In the genomic region with DNA sequence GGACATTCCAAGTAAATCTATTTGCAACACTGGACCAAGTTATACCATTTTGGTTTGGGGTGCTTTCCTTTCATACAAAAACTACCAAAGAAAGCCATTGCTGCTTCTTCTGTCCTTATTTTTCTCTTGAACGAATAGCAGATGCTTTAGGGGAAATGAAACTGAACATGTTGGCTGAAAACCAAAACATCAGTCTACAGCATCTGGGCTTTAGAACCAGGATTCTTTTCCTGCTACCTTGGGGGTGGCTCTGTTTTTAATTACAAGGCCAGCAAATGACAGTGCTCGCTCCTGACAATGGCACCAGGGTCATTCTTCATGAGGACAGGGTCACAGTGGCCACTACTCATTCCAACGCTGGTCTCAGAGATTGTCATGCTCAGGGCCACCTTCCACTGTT, we compare ENCODE assay signal across 18 cellular contexts.
"Had no signal": no experiment of that assay in that cellular context is flagged by ENCODE, and none has a peak within 500 bp of the region (broad histone marks: within the 10 kb centered on the region; RNA-seq: fewer than 3 reads in every experiment).

No MANE protein-coding gene starts in this region.

- H3K9me3 Mint-ChIP-seq: activated CD4-positive, alpha-beta T cell treated with anti-CD3 and anti-CD28 coated beads, Interleukin-2, amount 10 ng/mL, durations not matched to agents 7 days and 5 days; central memory CD8-positive, alpha-beta T cell had no signal

- DNase-seq: activated CD4-positive, alpha-beta T cell treated with anti-CD3 and anti-CD28 coated beads, Interleukin-2, amount 10 ng/mL, durations not matched to agents 7 days and 5 days; activated CD4-positive, CD25-positive, alpha-beta regulatory T cell; activated CD8-positive, alpha-beta memory T cell treated with anti-CD3 and anti-CD28 coated beads, Interleukin-2, amount 50 U/mL, for 48 hours; activated effector memory CD4-positive, alpha-beta T cell treated with Interleukin-2 at 50 U/mL for 16 hours; activated naive CD4-positive, alpha-beta T cell treated with anti-CD3 and anti-CD28 coated beads, Interleukin-2, amount 50 U/mL, for 16 hours; activated T-cell treated with anti-CD3 and anti-CD28 coated beads, Interleukin-2, amount 50 U/mL, for 48 hours; colonic mucosa; endodermal cell; foreskin fibroblast; kidney; midbrain; stimulated activated naive CD8-positive, alpha-beta T cell treated with anti-CD3 and anti-CD28 coated beads, Interleukin-15, Interleukin-2, amounts not matched to agents 100 U/mL and 50 U/mL, for 24 hours; substantia nigra; tibial artery had no signal

- H3K27ac Mint-ChIP-seq: activated CD4-positive, alpha-beta T cell treated with anti-CD3 and anti-CD28 coated beads, Interleukin-2, amount 10 ng/mL, durations not matched to agents 7 days and 5 days; endodermal cell; progenitor cell of endocrine pancreas had no signal

- FAIRE-seq: kidney, urothelium cell line had no signal

- H3K27me3 Mint-ChIP-seq: activated CD4-positive, alpha-beta T cell treated with anti-CD3 and anti-CD28 coated beads, Interleukin-2, amount 10 ng/mL, durations not matched to agents 7 days and 5 days; progenitor cell of endocrine pancreas had no signal

- H3K4me1 Mint-ChIP-seq: activated CD4-positive, alpha-beta T cell treated with anti-CD3 and anti-CD28 coated beads, Interleukin-2, amount 10 ng/mL, durations not matched to agents 7 days and 5 days; central memory CD8-positive, alpha-beta T cell had no signal

- ATAC-seq: left lobe of liver; stimulated activated naive CD8-positive, alpha-beta T cell treated with anti-CD3 and anti-CD28 coated beads, Interleukin-15, Interleukin-2, amounts not matched to agents 100 U/mL and 50 U/mL, for 24 hours had no signal

- H3K4me3 Mint-ChIP-seq: activated CD4-positive, alpha-beta T cell treated with anti-CD3 and anti-CD28 coated beads, Interleukin-2, amount 10 ng/mL, durations not matched to agents 7 days and 5 days; central memory CD8-positive, alpha-beta T cell; endodermal cell had no signal
